In the genomic region with DNA sequence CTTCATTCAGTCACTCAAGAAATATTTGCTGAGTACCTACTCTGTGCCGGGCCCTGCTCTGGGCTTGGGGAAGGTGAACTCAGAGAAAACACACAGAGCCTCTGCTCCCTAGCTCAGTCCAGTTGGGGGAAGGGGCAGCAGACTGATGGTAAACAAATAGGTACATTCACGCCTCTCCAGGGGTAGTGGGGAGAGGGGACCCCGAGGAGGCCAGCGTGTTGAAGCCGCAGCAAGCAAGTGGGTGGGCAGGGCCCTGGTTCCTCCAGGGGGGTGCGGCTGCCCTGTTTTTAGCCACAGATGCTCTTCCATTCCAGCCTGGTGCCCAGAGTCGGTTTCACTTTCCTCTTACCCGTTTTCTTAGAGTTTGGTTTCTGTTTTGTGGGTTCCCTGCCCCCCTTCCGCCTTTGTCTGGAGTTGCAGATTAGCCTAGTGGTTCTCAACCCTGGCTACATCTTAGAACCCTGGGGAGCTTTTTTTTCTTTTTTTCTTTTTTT, we compare ENCODE assay signal across 8 cellular contexts. TPM values are rescaled to one million over a fixed set of nuclear protein-coding genes. Genes with fewer than 3 reads are reported as not detected.
A peak's percentile ranks its signal among the peaks of the same experiment; 100 is the strongest.
DNase-seq lines count a peak whose midpoint lies in the region; ATAC-seq and TF ChIP-seq lines count a peak whose summit lies in the region.

No MANE protein-coding gene starts in this region.

- H3K4me3 ChIP-seq in spleen (peak overlapping the region in 5 of 8 donors; percentile 19 to 59 (median 23)), ovary (no peak overlapping the region)

- no peaks in the 10 kb centered on the region for H3K27me3 Mint-ChIP-seq in T-helper 1 cell treated with Interleukin-12 subunit alpha and Interleukin-12 subunit beta and Interleukin-4 antibody, amounts not matched to agents 30 μg/mL and 1 μg/mL, for 36 hours (ENCODE audit: low read depth)

- DNase-seq in ELR (ENCODE audit: low read depth) = peak; percentile 22
- DNase-seq in activated naive CD8-positive, alpha-beta T cell treated with anti-CD3 and anti-CD28 coated beads, Interleukin-2, amount 50 U/mL, for 16 hours (ENCODE audit: low read depth, low spot score) = peak; percentile 64
- peak; percentile 89 for DNase-seq in spleen
- DNase-seq in ovary = no peak
- no peak for DNase-seq in DMS79 treated with DMSO at 0.1 percent for 48 hours (lab: John Stamatoyannopoulos, UW)
- DNase-seq in NCI-H446 treated with DMSO at 0.1 percent for 48 hours (lab: John Stamatoyannopoulos, UW) = no peak

- no peak for TF ChIP-seq POLR2A in spleen (IDR thresholded peaks at IDR 0.05)
- no peak for TF ChIP-seq POLR2A in ovary (IDR thresholded peaks at IDR 0.05)

- no peak for TF ChIP-seq EP300 in ovary (IDR thresholded peaks at IDR 0.05)

- H3K9me3 Mint-ChIP-seq in T-helper 1 cell treated with Interleukin-12 subunit alpha and Interleukin-12 subunit beta and Interleukin-4 antibody, amounts not matched to agents 30 μg/mL and 1 μg/mL, for 36 hours = no peaks in the 10 kb centered on the region

- no peaks in the 10 kb centered on the region for H3K9me3 ChIP-seq in spleen
- H3K9me3 ChIP-seq in ovary = no peaks in the 10 kb centered on the region

- peaks cover 9% of the 10 kb centered on the region for H3K36me3 Mint-ChIP-seq in T-helper 1 cell treated with Interleukin-12 subunit alpha and Interleukin-12 subunit beta and Interleukin-4 antibody, amounts not matched to agents 30 μg/mL and 1 μg/mL, for 36 hours (ENCODE audit: low read depth)

- peak in 4 of 11 experiments; percentile 25 to 29 (median 26) for TF ChIP-seq CTCF in spleen (IDR thresholded peaks at IDR 0.05 in 8 of 11, conservative IDR thresholded peaks at IDR 0.05 in 3 of 11)
- no peak for TF ChIP-seq CTCF in ovary (IDR thresholded peaks at IDR 0.05)

- H3K27ac Mint-ChIP-seq in T-helper 1 cell treated with Interleukin-12 subunit alpha and Interleukin-12 subunit beta and Interleukin-4 antibody, amounts not matched to agents 30 μg/mL and 1 μg/mL, for 36 hours = peak overlapping the region; percentile 89

- peak overlapping the region; percentile 76 to 94 (median 86) for H3K27ac ChIP-seq in spleen
- H3K27ac ChIP-seq in ovary = no peak overlapping the region

- H3K27me3 ChIP-seq in spleen (replicated peaks in 1 of 7) = no peaks in the 10 kb centered on the region
- H3K27me3 ChIP-seq in ovary = no peaks in the 10 kb centered on the region

- intact Hi-C loops in spleen (cut with DNase I; ENCODE audit: low total_unique reads) = no loop called here
- intact Hi-C loops in ovary (cut with DNase I) = no loop called here

- H3K36me3 ChIP-seq in spleen (peaks cover 0 to 26% (median 7%) of the 10 kb centered on the region in 6 donors), ovary (no peaks in the 10 kb centered on the region)

- peak; percentile 74 for ATAC-seq in HG02798 (IDR thresholded peaks at IDR 0.05; ENCODE audit: poor library complexity, unreplicated experiment)

- 9 to 19% (median 16%) methylated on average over 9 of the region's 9 CpGs for WGBS in spleen, 5 donors
- WGBS in ovary, 3 donors = 43 to 51% (median 46%) methylated on average over 9 of the region's 9 CpGs

- peak overlapping the region; percentile 70 for H3K4me3 Mint-ChIP-seq in T-helper 1 cell treated with Interleukin-12 subunit alpha and Interleukin-12 subunit beta and Interleukin-4 antibody, amounts not matched to agents 30 μg/mL and 1 μg/mL, for 36 hours

- H3K4me1 ChIP-seq in spleen (peaks cover 12 to 34% (median 20%) of the 10 kb centered on the region in 6 donors), ovary (ENCODE audit: insufficient read depth) (no peaks in the 10 kb centered on the region)

- H3K4me1 Mint-ChIP-seq in T-helper 1 cell treated with Interleukin-12 subunit alpha and Interleukin-12 subunit beta and Interleukin-4 antibody, amounts not matched to agents 30 μg/mL and 1 μg/mL, for 36 hours (ENCODE audit: low read depth) = peaks cover 31% of the 10 kb centered on the region

RNA-seq across cellular contexts. Expression of a gene that starts 8.7 kb away (rescaled TPM):
- total RNA-seq in spleen (10 to 100 TPM; 58.3 to 84.2 (median 69.6) TPM), ovary (10 to 100 TPM; 40.2 to 84.4 (median 78.3) TPM)
- polyA plus RNA-seq in spleen (100 to 1,000 TPM; 116 to 123 (median 122) TPM), ovary (10 to 100 TPM; 22.2 to 86.7 TPM)

RNA-seq across cellular contexts. Expression of a gene that starts 9.1 kb away (rescaled TPM):
- 10 to 100 TPM; 22.0 to 40.9 (median 31.7) TPM for total RNA-seq in spleen
- polyA plus RNA-seq in spleen = 10 to 100 TPM; 34.3 to 44.9 (median 36.7) TPM
- total RNA-seq in ovary = 10 to 100 TPM; 13.7 to 70.5 (median 38.4) TPM
- 10 to 100 TPM; 20.5 to 57.8 TPM for polyA plus RNA-seq in ovary

RNA-seq across cellular contexts. Expression of a gene that starts 17.3 kb away (rescaled TPM):
- under 1 TPM in 1 of 7 donors, not detected in 6; 0.24 TPM for total RNA-seq in spleen
- polyA plus RNA-seq in spleen = under 1 TPM; 0.06 to 0.24 (median 0.14) TPM
- not detected for total RNA-seq in ovary
- polyA plus RNA-seq in ovary = not detected

RNA-seq across cellular contexts. Expression of a gene that starts 27.8 kb away (rescaled TPM):
- total RNA-seq in spleen = 1 to 10 TPM in 6 of 7 donors, under 1 TPM in 1; 0.42 to 5.4 (median 1.6) TPM
- polyA plus RNA-seq in spleen = 1 to 10 TPM in 2 of 3 donors, under 1 TPM in 1; 0.59 to 1.2 (median 1.2) TPM
- total RNA-seq in ovary = 1 to 10 TPM in 4 of 7 donors, under 1 TPM in 3; 0.61 to 9.4 (median 1.1) TPM
- 1 to 10 TPM in 1 of 2 donors, under 1 TPM in 1; 0.94 to 1.0 TPM for polyA plus RNA-seq in ovary

RNA-seq across cellular contexts. Expression of a gene that starts 33.6 kb away (rescaled TPM):
- 10 to 100 TPM; 26.6 to 64.7 (median 54.9) TPM for total RNA-seq in spleen
- 100 to 1,000 TPM in 2 of 3 donors, 10 to 100 TPM in 1; 80.3 to 117 (median 109) TPM for polyA plus RNA-seq in spleen
- total RNA-seq in ovary = 10 to 100 TPM; 41.4 to 64.9 (median 57.0) TPM
- polyA plus RNA-seq in ovary = 10 to 100 TPM in 1 of 2 donors, 1 to 10 TPM in 1; 8.8 to 52.4 TPM

Comparison
In these comparisons a context has a peak if more than half of its experiments do, and no peak if none do; other contexts are left out.
1. DNase-seq: peak in ELR (single experiment), activated naive CD8-positive, alpha-beta T cell treated with anti-CD3 and anti-CD28 coated beads, Interleukin-2, amount 50 U/mL, for 16 hours (single experiment) and spleen (single experiment); none in ovary (0 of 5), DMS79 treated with DMSO at 0.1 percent for 48 hours (single experiment) and NCI-H446 treated with DMSO at 0.1 percent for 48 hours (single experiment).
2. H3K27ac ChIP-seq: peak in spleen (8 of 8); none in ovary (0 of 2).